ENCODE assay signal across 16 cellular contexts in genomic region chr9:129162901-129163670, GRCh38. TPM values are rescaled to one million over a fixed set of nuclear protein-coding genes. Genes with fewer than 3 reads are reported as not detected.
A peak's percentile ranks its signal among the peaks of the same experiment; 100 is the strongest.
DNase-seq lines count a peak whose midpoint lies in the region; ATAC-seq and TF ChIP-seq lines count a peak whose summit lies in the region.
"Had no signal": no experiment of that assay in that cellular context is flagged by ENCODE, and none has a peak within 500 bp of the region (broad histone marks: within the 10 kb centered on the region; RNA-seq: fewer than 3 reads in every experiment).

No MANE protein-coding gene starts in this region.

- H3K36me3 ChIP-seq in cardiac muscle cell (no peaks in the 10 kb centered on the region), mucosa of stomach (ENCODE audit: control insufficient read depth, insufficient read depth, low read length) (no peaks in the 10 kb centered on the region), uterus (no peaks in the 10 kb centered on the region)
- H3K36me3 ChIP-seq: left lung had no signal

- no peak for TF ChIP-seq POLR2A in uterus (IDR thresholded peaks at IDR 0.05)

- H3K4me3 ChIP-seq in cardiac muscle cell (no peak overlapping the region), coronary artery (no peak overlapping the region), mucosa of stomach (ENCODE audit: low read length) (no peak overlapping the region), uterus (no peak overlapping the region)
- H3K4me3 ChIP-seq: left lung had no signal

- DNase-seq in cardiac muscle cell (ENCODE audit: low read depth in 1 of 2, low spot score in 1 of 2) (peak in 1 of 2 donors; percentile 46), left ventricle myocardium superior (no peak), coronary artery (ENCODE audit: low spot score) (no peak), uterus (no peak), C1 segment of cervical spinal cord (lab: John Stamatoyannopoulos, UW) (no peak), GM19240 (ENCODE audit: insufficient read length, low spot score) (no peak)
- DNase-seq in activated CD8-positive, alpha-beta memory T cell treated with anti-CD3 and anti-CD28 coated beads for 24 hours, result no peak
- DNase-seq: activated CD4-positive, alpha-beta T cell treated with anti-CD3 and anti-CD28 coated beads, Interleukin-2, amount 10 ng/mL, durations not matched to agents 24 days and 14 days; activated CD8-positive, alpha-beta memory T cell treated with anti-CD3 and anti-CD28 coated beads, Interleukin-2, amount 50 U/mL, for 48 hours; CD4-positive, CD25-positive, alpha-beta regulatory T cell; left lung; NCI-H1694; NCI-H226; stimulated activated CD4-positive, alpha-beta T cell treated with anti-CD3 and anti-CD28 coated beads, Interleukin-4, amount 100 ng/mL, for 1 hour had no signal

- no peak for TF ChIP-seq CTCF in cardiac muscle cell (IDR thresholded peaks at IDR 0.05; ENCODE audit: low read depth, low read length)
- no peak for TF ChIP-seq CTCF in coronary artery (IDR thresholded peaks at IDR 0.05)
- no peak for TF ChIP-seq CTCF in uterus (IDR thresholded peaks at IDR 0.05)

- H3K9ac ChIP-seq in mucosa of stomach (ENCODE audit: low read length), result peak overlapping the region; percentile 49

- intact Hi-C loops in left ventricle myocardium superior (cut with micrococcal nuclease) (no loop called here), uterus (cut with DNase I; ENCODE audit: low total_unique reads) (no loop called here)

- H3K27me3 ChIP-seq in cardiac muscle cell (no peaks in the 10 kb centered on the region), mucosa of stomach (ENCODE audit: control insufficient read depth, insufficient read depth, low read length) (no peaks in the 10 kb centered on the region), uterus (no peaks in the 10 kb centered on the region)
- H3K27me3 ChIP-seq: left lung had no signal

- no peak for ATAC-seq in left ventricle myocardium superior
- ATAC-seq: left lung, SK-N-SH treated with all-trans-retinoic acid at 6 μM for 48 hours had no signal

- peak overlapping the region; percentile 76 for H3K27ac ChIP-seq in cardiac muscle cell
- H3K27ac ChIP-seq in coronary artery, result peak overlapping the region; percentile 52 to 78
- peak overlapping the region; percentile 62 to 80 for H3K27ac ChIP-seq in uterus

- peaks cover 4% of the 10 kb centered on the region for H3K4me1 ChIP-seq in cardiac muscle cell (ENCODE audit: low read depth)
- peaks cover 37% of the 10 kb centered on the region for H3K4me1 ChIP-seq in mucosa of stomach (ENCODE audit: control insufficient read depth, insufficient read depth, low read length)
- peaks cover 0 to 10% of the 10 kb centered on the region in 2 donors for H3K4me1 ChIP-seq in uterus

- H3K9me3 ChIP-seq in cardiac muscle cell (ENCODE audit: low read depth) (no peaks in the 10 kb centered on the region), mucosa of stomach (ENCODE audit: control insufficient read depth, low read length) (no peaks in the 10 kb centered on the region), uterus (no peaks in the 10 kb centered on the region)
- H3K9me3 ChIP-seq: left lung had no signal

RNA-seq across cellular contexts. Expression of gene IER5L, which starts 15.0 kb away (rescaled TPM):
- total RNA-seq in cardiac muscle cell (51.7 and 77.4 TPM in 2 replicates), left ventricle myocardium superior (3.5 TPM), uterus (10 to 100 TPM in 2 of 4 donors, 1 to 10 TPM in 2; 1.8 to 31.0 (median 14.5) TPM)
- polyA plus RNA-seq in cardiac muscle cell, result 21.5 and 38.5 TPM in 2 replicates
- polyA plus RNA-seq: CD4-positive, CD25-positive, alpha-beta regulatory T cell had no signal

RNA-seq across cellular contexts. Expression of gene PTPA, which starts 51.9 kb away (rescaled TPM):
- total RNA-seq in cardiac muscle cell, result 197 and 257 TPM in 2 replicates
- 144 and 156 TPM in 2 replicates for polyA plus RNA-seq in cardiac muscle cell
- 186 TPM for total RNA-seq in left ventricle myocardium superior
- 100 to 1,000 TPM in 1 of 4 donors, 10 to 100 TPM in 3; 28.9 to 107 (median 62.1) TPM for total RNA-seq in uterus

RNA-seq across cellular contexts. Expression of gene CRAT, which starts 52.5 kb away (rescaled TPM):
- 81.6 and 92.8 TPM in 2 replicates for total RNA-seq in cardiac muscle cell
- polyA plus RNA-seq in cardiac muscle cell, result 80.6 and 85.2 TPM in 2 replicates
- total RNA-seq in left ventricle myocardium superior, result 94.6 TPM
- total RNA-seq in uterus, result 10 to 100 TPM; 20.0 to 42.4 (median 27.4) TPM
